Comparison of ENCODE assay signal across 8 cellular contexts in the genomic region with DNA sequence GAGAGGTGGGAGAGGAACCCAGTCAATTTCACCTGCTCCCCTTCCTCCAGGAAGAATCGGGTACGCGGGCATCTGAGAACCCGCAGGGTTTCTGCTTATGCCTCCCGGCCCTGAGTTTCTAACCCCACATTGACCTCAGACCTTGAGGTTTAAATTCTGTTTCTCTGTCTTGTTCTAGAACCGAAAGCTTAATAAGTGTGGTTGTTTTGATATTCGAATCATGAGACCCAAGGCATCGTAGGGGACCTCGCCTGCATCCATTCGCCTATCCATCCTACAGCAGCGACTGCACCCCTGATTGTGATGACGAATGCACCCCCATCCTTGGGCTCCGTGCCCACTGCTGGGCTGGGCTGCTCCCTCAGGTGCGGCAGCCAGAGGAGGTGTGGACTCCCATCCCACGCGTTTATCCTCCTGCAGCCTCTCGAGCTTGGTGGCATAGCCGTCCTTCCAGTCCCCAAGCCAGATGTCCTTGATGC.
DNase-seq lines count a peak whose midpoint lies in the region; ATAC-seq and TF ChIP-seq lines count a peak whose summit lies in the region.

No MANE protein-coding gene starts in this region.

- H3K9me3 ChIP-seq in mucosa of rectum (ENCODE audit: control insufficient read depth in 2 of 2, low read length in 2 of 2) (no peaks in the 10 kb centered on the region), vagina (no peaks in the 10 kb centered on the region)

- H3K4me1 ChIP-seq in mucosa of rectum (ENCODE audit: control insufficient read depth in 2 of 2, insufficient read depth in 2 of 2, low read length in 2 of 2) (peaks cover 5 to 9% of the 10 kb centered on the region in 2 donors), vagina (peaks cover 24% of the 10 kb centered on the region)

- TF ChIP-seq CTCF in cardiac fibroblast (IDR thresholded peaks at IDR 0.05; ENCODE audit: low read depth, low read length) (no peak), vagina (IDR thresholded peaks at IDR 0.05) (no peak)

- H3K9ac ChIP-seq in mucosa of rectum (ENCODE audit: low read depth in 1 of 2, low read length in 2 of 2), result no peak overlapping the region

- H3K27ac ChIP-seq in mucosa of rectum (ENCODE audit: low read depth in 2 of 2, low read length in 2 of 2) (no peak overlapping the region), vagina (no peak overlapping the region)

- H3K36me3 ChIP-seq in mucosa of rectum (ENCODE audit: control insufficient read depth in 2 of 2, insufficient read depth in 2 of 2, low read length in 2 of 2) (no peaks in the 10 kb centered on the region), vagina (no peaks in the 10 kb centered on the region)

- DNase-seq in stimulated activated CD4-positive, alpha-beta T cell treated with anti-CD3 and anti-CD28 coated beads, Interleukin-15, amount 100 ng/mL, for 24 hours, result peak; percentile 22
- DNase-seq in stimulated activated CD4-positive, alpha-beta T cell treated with anti-CD3 and anti-CD28 coated beads, Interleukin-2, amount 100 ng/mL, for 24 hours, result no peak
- DNase-seq in cardiac fibroblast (ENCODE audit: low read depth in 2 of 2), result no peak
- no peak for DNase-seq in vagina (ENCODE audit: extremely low spot score in 2 of 2)
- DNase-seq in NCI-H2227 treated with DMSO at 0.1 percent for 48 hours (lab: John Stamatoyannopoulos, UW), result no peak

- intact Hi-C loops in vagina (cut with DNase I), result loop anchor here (5.0 to 10.0 kb wide), 2 partner anchors 84 to 223 kb away; a partner anchor contains a TSS

- TF ChIP-seq POLR2A in vagina (IDR thresholded peaks at IDR 0.05), result no peak

- ATAC-seq in HG03039 (IDR thresholded peaks at IDR 0.05; ENCODE audit: unreplicated experiment) (no peak), HG03108 (IDR thresholded peaks at IDR 0.05; ENCODE audit: unreplicated experiment) (no peak)

- H3K27me3 ChIP-seq in mucosa of rectum (ENCODE audit: control insufficient read depth in 2 of 2, insufficient read depth in 2 of 2, low read length in 2 of 2) (peaks cover 10 to 16% of the 10 kb centered on the region in 2 donors), vagina (no peaks in the 10 kb centered on the region)

- peak overlapping the region; percentile 11 to 35 for H3K4me3 ChIP-seq in cardiac fibroblast (replicated peaks in 1 of 2; ENCODE audit: low read depth in 2 of 2, low read length in 2 of 2)
- peak overlapping the region; percentile 8 to 33 for H3K4me3 ChIP-seq in mucosa of rectum (ENCODE audit: low read length in 2 of 2)
- H3K4me3 ChIP-seq in vagina, result peak overlapping the region; percentile 29 to 48
